8 cellular contexts compared by ENCODE assay signal in genomic region chr7:52811537-52811936, GRCh38.
"Had no signal": no experiment of that assay in that cellular context is flagged by ENCODE, and none has a peak within 500 bp of the region (broad histone marks: within the 10 kb centered on the region; RNA-seq: fewer than 3 reads in every experiment).

No MANE protein-coding gene starts in this region.

- DNase-seq: GDM1, GF-D8 had no signal

- FAIRE-seq: G401.6, GM12878, GM12891, GM12892, GM18507, GM19239 had no signal

- ATAC-seq: GM12878 had no signal

- H3K4me3 ChIP-seq: GM12878 had no signal
